17 cellular contexts compared by ENCODE assay signal in genomic region chr7:22255834-22256233, GRCh38.
DNase-seq lines count a peak whose midpoint lies in the region; ATAC-seq and TF ChIP-seq lines count a peak whose summit lies in the region.
"Had no signal": no experiment of that assay in that cellular context is flagged by ENCODE, and none has a peak within 500 bp of the region (broad histone marks: within the 10 kb centered on the region; RNA-seq: fewer than 3 reads in every experiment).

No MANE protein-coding gene starts in this region.

- POLR2A ChIA-PET in RWPE1 (lab: Yijun Ruan, JAX; ENCODE audit: low non-redundant PET) = no interaction called here

- no peak for TF ChIP-seq CTCF in RWPE1 (conservative IDR thresholded peaks at IDR 0.05; ENCODE audit: low read depth)

- DNase-seq in NCI-H748 (lab: John Stamatoyannopoulos, UW; ENCODE audit: unreplicated experiment) (peak; percentile 25), NCI-H748 treated with DMSO at 0.1 percent for 48 hours (lab: John Stamatoyannopoulos, UW) (no peak), NCI-H2171 (lab: John Stamatoyannopoulos, UW) (peak; percentile 46), globus pallidus (ENCODE audit: low spot score) (peak; percentile 63), pons (ENCODE audit: low spot score) (peak; percentile 78), NCI-H128 (lab: John Stamatoyannopoulos, UW; ENCODE audit: unreplicated experiment) (no peak), RWPE1 (ENCODE audit: low spot score) (no peak)
- DNase-seq: EL, heart left ventricle, KG1, NCI-H1694 treated with DMSO at 0.1 percent for 48 hours, psoas muscle, SHP77 treated with DMSO at 0.1 percent for 48 hours had no signal

- CTCF ChIA-PET in RWPE1 (lab: Yijun Ruan, JAX) = no interaction called here

- no peak for ATAC-seq in HG02610 (IDR thresholded peaks at IDR 0.05; ENCODE audit: unreplicated experiment)
- ATAC-seq: esophagus mucosa, psoas muscle had no signal

- no peak overlapping the region for H3K27ac ChIP-seq in RWPE1
- H3K27ac ChIP-seq: A549, HL-60, psoas muscle had no signal

Comparison
In these comparisons a context has a peak if more than half of its experiments do, and no peak if none do; other contexts are left out.
1. DNase-seq: peak in NCI-H748 (single experiment), NCI-H2171 (single experiment), globus pallidus (single experiment) and pons (single experiment); none in NCI-H748 treated with DMSO at 0.1 percent for 48 hours (single experiment), NCI-H128 (single experiment) and RWPE1 (single experiment).